23 cellular contexts compared by ENCODE assay signal in genomic region chr11:126288237-126288636, GRCh38.
"Had no signal": no experiment of that assay in that cellular context is flagged by ENCODE, and none has a peak within 500 bp of the region (broad histone marks: within the 10 kb centered on the region; RNA-seq: fewer than 3 reads in every experiment).

No MANE protein-coding gene starts in this region.

- H2AFZ ChIP-seq: parathyroid adenoma had no signal

- H3K9me3 ChIP-seq: left lung, psoas muscle, right atrium auricular region, right lobe of liver, tibial nerve, uterus had no signal

- H3K36me3 ChIP-seq: uterus had no signal

- H3K9ac ChIP-seq: parathyroid adenoma had no signal

- H3K4me1 ChIP-seq: parathyroid adenoma, uterus had no signal

- H3K27me3 ChIP-seq: left lung, right atrium auricular region, right lobe of liver, tibial nerve, uterus had no signal

- H3K27ac Mint-ChIP-seq: mesothelial cell of epicardium; natural killer cell treated with Interleukin-12 subunit alpha and Interleukin-12 subunit beta and Interleukin-15 and Interleukin-18, amount 100 ng/mL, for 72 hours; stimulated activated naive B cell treated with anti-CD40 and anti-IgM and Interleukin-4, amounts not matched to agents 10 μg/mL and 1 μg/mL and 100 μg/mL, for 72 hours; type B pancreatic cell had no signal

- DNase-seq: hippocampal formation; left colon; left lung; mesendoderm; naive thymus-derived CD4-positive, alpha-beta T cell; occipital lobe; psoas muscle; right lobe of liver; stimulated activated CD4-positive, alpha-beta T cell treated with anti-CD3 and anti-CD28 coated beads, Interleukin-2, amount 100 ng/mL, for 24 hours; stimulated activated CD4-positive, alpha-beta T cell treated with anti-CD3 and anti-CD28 coated beads, Interleukin-4, amount 100 ng/mL, for 1 hour; stimulated activated naive B cell treated with anti-CD40 and anti-IgM and Interleukin-4, amounts not matched to agents 10 μg/mL and 1 μg/mL and 100 μg/mL, for 72 hours; stimulated activated naive CD8-positive, alpha-beta T cell treated with anti-CD3 and anti-CD28 coated beads, Interleukin-15, Interleukin-2, amounts not matched to agents 100 U/mL and 50 U/mL, for 24 hours; substantia nigra; uterus had no signal

- H3K79me2 ChIP-seq: parathyroid adenoma had no signal

- H3K27me3 Mint-ChIP-seq: naive thymus-derived CD4-positive, alpha-beta T cell; natural killer cell treated with Interleukin-12 subunit alpha and Interleukin-12 subunit beta and Interleukin-15 and Interleukin-18, amount 100 ng/mL, for 72 hours; stimulated activated naive B cell treated with anti-CD40 and anti-IgM and Interleukin-4, amounts not matched to agents 10 μg/mL and 1 μg/mL and 100 μg/mL, for 72 hours; type B pancreatic cell had no signal

- H3K4me3 ChIP-seq: left lung, lung, psoas muscle, right atrium auricular region, right lobe of liver, smooth muscle cell, tibial nerve, uterus had no signal

- H3K27ac ChIP-seq: left lung, parathyroid adenoma, psoas muscle, right atrium auricular region, right lobe of liver, tibial nerve, uterus had no signal

- ATAC-seq: left colon; left lung; naive thymus-derived CD4-positive, alpha-beta T cell; natural killer cell treated with Interleukin-12 subunit alpha and Interleukin-12 subunit beta and Interleukin-15 and Interleukin-18, amount 100 ng/mL, for 72 hours; psoas muscle; right lobe of liver; stimulated activated naive B cell treated with anti-CD40 and anti-IgM and Interleukin-4, amounts not matched to agents 10 μg/mL and 1 μg/mL and 100 μg/mL, for 72 hours; stimulated activated naive CD8-positive, alpha-beta T cell treated with anti-CD3 and anti-CD28 coated beads, Interleukin-15, Interleukin-2, amounts not matched to agents 100 U/mL and 50 U/mL, for 24 hours had no signal

- H3K9me3 Mint-ChIP-seq: mesothelial cell of epicardium; naive thymus-derived CD4-positive, alpha-beta T cell; natural killer cell treated with Interleukin-12 subunit alpha and Interleukin-12 subunit beta and Interleukin-15 and Interleukin-18, amount 100 ng/mL, for 72 hours; neural crest cell; stimulated activated naive B cell treated with anti-CD40 and anti-IgM and Interleukin-4, amounts not matched to agents 10 μg/mL and 1 μg/mL and 100 μg/mL, for 72 hours; type B pancreatic cell had no signal

- H3K4me2 ChIP-seq: smooth muscle cell had no signal

- H3K4me3 Mint-ChIP-seq: mesothelial cell of epicardium; naive thymus-derived CD4-positive, alpha-beta T cell; natural killer cell treated with Interleukin-12 subunit alpha and Interleukin-12 subunit beta and Interleukin-15 and Interleukin-18, amount 100 ng/mL, for 72 hours; neural crest cell; stimulated activated naive B cell treated with anti-CD40 and anti-IgM and Interleukin-4, amounts not matched to agents 10 μg/mL and 1 μg/mL and 100 μg/mL, for 72 hours; type B pancreatic cell had no signal
